In genomic region chr15:63612300-63612699, GRCh38 we compare ENCODE assay signal across 20 cellular contexts. TPM values are rescaled to one million over a fixed set of nuclear protein-coding genes. Genes with fewer than 3 reads are reported as not detected.
DNase-seq lines count a peak whose midpoint lies in the region; ATAC-seq and TF ChIP-seq lines count a peak whose summit lies in the region.
"Had no signal": no experiment of that assay in that cellular context is flagged by ENCODE, and none has a peak within 500 bp of the region (broad histone marks: within the 10 kb centered on the region; RNA-seq: fewer than 3 reads in every experiment).

No MANE protein-coding gene starts in this region.

- H3K27ac ChIP-seq in CD4-positive, CD25-positive, alpha-beta regulatory T cell (ENCODE audit: insufficient read depth, low read length, poor library complexity, severe bottlenecking): no peak overlapping the region
- H3K27ac ChIP-seq in cingulate gyrus (ENCODE audit: low read depth, low read length) (peak overlapping the region; percentile 94), body of pancreas (no peak overlapping the region)
- H3K27ac ChIP-seq: GM23248 had no signal

- H3K4me1 ChIP-seq in CD4-positive, CD25-positive, alpha-beta regulatory T cell (ENCODE audit: control insufficient read depth, insufficient read depth, low read length, poor library complexity, severe bottlenecking): peaks cover 16% of the 10 kb centered on the region
- peaks cover 8% of the 10 kb centered on the region for H3K4me1 ChIP-seq in body of pancreas

- no peaks in the 10 kb centered on the region for H3K27me3 Mint-ChIP-seq in CD4-positive, CD25-positive, alpha-beta regulatory T cell
- H3K27me3 Mint-ChIP-seq in IgD-negative memory B cell: no peaks in the 10 kb centered on the region
- no peaks in the 10 kb centered on the region for H3K27me3 Mint-ChIP-seq in type B pancreatic cell

- H3K36me3 ChIP-seq in CD4-positive, CD25-positive, alpha-beta regulatory T cell (ENCODE audit: control insufficient read depth, insufficient read depth, low read length): peaks cover 63% of the 10 kb centered on the region
- H3K36me3 ChIP-seq in body of pancreas (replicated peaks in 1 of 2; ENCODE audit: insufficient read depth in 1 of 2, low read depth in 2 of 2): peaks cover 0 to 14% of the 10 kb centered on the region in 2 donors

- no peaks in the 10 kb centered on the region for H3K9me3 Mint-ChIP-seq in CD4-positive, CD25-positive, alpha-beta regulatory T cell
- H3K9me3 Mint-ChIP-seq in IgD-negative memory B cell (no peaks in the 10 kb centered on the region), type B pancreatic cell (no peaks in the 10 kb centered on the region)
- H3K9me3 Mint-ChIP-seq: activated T-helper 2 cell treated with anti-CD3 and anti-CD28 coated beads, Interferon-gamma antibody, Interleukin-2, Interleukin-4, amounts not matched to agents 10 μg/mL and 5 μg/mL and 100 μg/mL, durations not matched to agents 14 hours and 24 hours and 36 hours had no signal

- TF ChIP-seq POLR2A in body of pancreas (IDR thresholded peaks at IDR 0.05): no peak

- 93 to 94% methylated on average over 15 of the region's 15 CpGs for WGBS in body of pancreas, 2 donors

- TF ChIP-seq CTCF in type B pancreatic cell (conservative IDR thresholded peaks at IDR 0.05): no peak
- TF ChIP-seq CTCF in body of pancreas (IDR thresholded peaks at IDR 0.05): no peak

- no peaks in the 10 kb centered on the region for H3K9me3 ChIP-seq in CD4-positive, CD25-positive, alpha-beta regulatory T cell (ENCODE audit: control insufficient read depth in 2 of 2, low read length in 2 of 2)
- H3K9me3 ChIP-seq in body of pancreas: no peaks in the 10 kb centered on the region
- H3K9me3 ChIP-seq: tibial nerve had no signal

- peak overlapping the region in 2 of 3 donors; percentile 78 for H3K27ac Mint-ChIP-seq in CD4-positive, CD25-positive, alpha-beta regulatory T cell
- H3K27ac Mint-ChIP-seq in IgD-negative memory B cell (peak overlapping the region in 2 of 3 donors; percentile 19 to 28), type B pancreatic cell (no peak overlapping the region)
- H3K27ac Mint-ChIP-seq: activated T-helper 2 cell treated with anti-CD3 and anti-CD28 coated beads, Interferon-gamma antibody, Interleukin-2, Interleukin-4, amounts not matched to agents 10 μg/mL and 5 μg/mL and 100 μg/mL, durations not matched to agents 14 hours and 24 hours and 36 hours had no signal

- H3K4me3 ChIP-seq in CD4-positive, CD25-positive, alpha-beta regulatory T cell (ENCODE audit: low read depth, low read length): no peak overlapping the region
- no peak overlapping the region for H3K4me3 ChIP-seq in body of pancreas
- H3K4me3 ChIP-seq: GM23248, tibial nerve had no signal

- ATAC-seq in CD4-positive, CD25-positive, alpha-beta regulatory T cell (ENCODE audit: low read depth in 2 of 2): no peak
- ATAC-seq in body of pancreas: no peak
- ATAC-seq: sciatic nerve had no signal

- H3K36me3 Mint-ChIP-seq in CD4-positive, CD25-positive, alpha-beta regulatory T cell: peaks cover 68% of the 10 kb centered on the region
- H3K36me3 Mint-ChIP-seq in IgD-negative memory B cell (peaks cover 13% of the 10 kb centered on the region), type B pancreatic cell (peaks cover 29% of the 10 kb centered on the region)

- no peak for DNase-seq in CD4-positive, CD25-positive, alpha-beta regulatory T cell
- DNase-seq in occipital lobe (lab: John Stamatoyannopoulos, UW) (peak; percentile 61), midbrain (lab: John Stamatoyannopoulos, UW) (no peak), type B pancreatic cell (ENCODE audit: extremely low spot score, unreplicated experiment) (no peak), GM03348 (ENCODE audit: low spot score) (no peak), body of pancreas (no peak)
- DNase-seq: central memory CD4-positive, alpha-beta T cell; DMS79; foreskin fibroblast; GM23248; KG1; NCI-H187; NCI-H226; T1000 had no signal

- intact Hi-C loops in body of pancreas (cut with DNase I): no loop called here

- peaks cover 6 to 34% (median 19%) of the 10 kb centered on the region in 4 donors for H3K4me1 Mint-ChIP-seq in CD4-positive, CD25-positive, alpha-beta regulatory T cell
- H3K4me1 Mint-ChIP-seq in IgD-negative memory B cell: peaks cover 10 to 16% (median 12%) of the 10 kb centered on the region in 3 donors
- H3K4me1 Mint-ChIP-seq in type B pancreatic cell (ENCODE audit: unreplicated experiment): peaks cover 21% of the 10 kb centered on the region

- H3K27me3 ChIP-seq in CD4-positive, CD25-positive, alpha-beta regulatory T cell (ENCODE audit: control insufficient read depth, insufficient read depth, low read length): no peaks in the 10 kb centered on the region
- no peaks in the 10 kb centered on the region for H3K27me3 ChIP-seq in body of pancreas
- H3K27me3 ChIP-seq: tibial nerve had no signal

- H3K4me3 Mint-ChIP-seq in CD4-positive, CD25-positive, alpha-beta regulatory T cell: peak overlapping the region in 1 of 4 donors; percentile 33
- H3K4me3 Mint-ChIP-seq in IgD-negative memory B cell: no peak overlapping the region
- no peak overlapping the region for H3K4me3 Mint-ChIP-seq in type B pancreatic cell

RNA-seq across cellular contexts. Expression of gene FBXL22, which starts 15.1 kb away (rescaled TPM):
- total RNA-seq in CD4-positive, CD25-positive, alpha-beta regulatory T cell: 1.7 TPM
- polyA plus RNA-seq in CD4-positive, CD25-positive, alpha-beta regulatory T cell: 1 to 10 TPM in 2 of 4 donors, under 1 TPM in 2; 0.45 to 2.1 (median 1.0) TPM
- polyA plus RNA-seq in IgD-negative memory B cell: 0.73 TPM
- total RNA-seq in occipital lobe: 0.47 TPM
- 0.45 and 1.1 TPM in 2 replicates for total RNA-seq in type B pancreatic cell (ENCODE audit: low replicate concordance)
- total RNA-seq in body of pancreas: not detected
- total RNA-seq: epithelial cell of proximal tubule had no signal
